ENCODE assay signal across 15 cellular contexts in the genomic region with DNA sequence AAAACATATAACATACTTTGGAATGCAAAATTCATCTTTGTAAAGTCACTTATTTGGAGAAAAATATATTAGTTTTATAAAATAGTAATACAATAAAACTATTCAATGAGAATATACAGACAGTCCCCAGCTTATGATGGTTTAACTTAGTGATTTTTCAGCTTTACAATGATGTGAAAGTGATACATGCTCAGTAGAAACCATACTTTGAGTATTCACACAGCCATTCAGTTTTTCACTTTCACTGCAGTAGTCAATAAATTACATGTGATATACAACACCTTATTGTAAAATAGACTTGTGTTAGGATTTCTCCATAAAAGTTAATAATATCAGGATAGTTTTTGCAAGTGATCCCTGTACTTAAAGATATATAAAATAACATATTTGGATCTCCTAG.
DNase-seq lines count a peak whose midpoint lies in the region; ATAC-seq lines count a peak whose summit lies in the region.
"Had no signal": no experiment of that assay in that cellular context is flagged by ENCODE, and none has a peak within 500 bp of the region (broad histone marks: within the 10 kb centered on the region; RNA-seq: fewer than 3 reads in every experiment).

No MANE protein-coding gene starts in this region.

- peak; percentile 55 for ATAC-seq in GM18498 (IDR thresholded peaks at IDR 0.05; ENCODE audit: unreplicated experiment)
- ATAC-seq in GM18870 (IDR thresholded peaks at IDR 0.05; ENCODE audit: unreplicated experiment) = peak; percentile 69
- peak; percentile 59 for ATAC-seq in HG02852 (IDR thresholded peaks at IDR 0.05; ENCODE audit: unreplicated experiment)
- ATAC-seq in HG02981 (IDR thresholded peaks at IDR 0.05; ENCODE audit: unreplicated experiment) = peak; percentile 67
- ATAC-seq: HepG2 had no signal

- DNase-seq in NCI-H82 treated with DMSO at 0.1 percent for 48 hours (lab: John Stamatoyannopoulos, UW; ENCODE audit: unreplicated experiment) (no peak), NCI-H524 (lab: John Stamatoyannopoulos, UW) (no peak), DMS114 treated with DMSO at 0.1 percent for 48 hours (lab: John Stamatoyannopoulos, UW; ENCODE audit: unreplicated experiment) (no peak), GM19240 (ENCODE audit: insufficient read length, low spot score) (no peak)
- DNase-seq: 8988T; AML-193; Caco-2; CD8-positive, alpha-beta memory T cell; HCEC 1CT; HFFc6 had no signal
